In genomic region chr14:35825968-35826217, GRCh38 we compare ENCODE assay signal across 8 cellular contexts. TPM values are rescaled to one million over a fixed set of nuclear protein-coding genes. Genes with fewer than 3 reads are reported as not detected.
DNase-seq lines count a peak whose midpoint lies in the region; ATAC-seq, FAIRE-seq and TF ChIP-seq lines count a peak whose summit lies in the region.

No MANE protein-coding gene starts in this region.

- H3K4me1 ChIP-seq in thoracic aorta (ENCODE audit: control insufficient read depth in 1 of 2, low read depth in 2 of 2): peaks cover 0 to 11% of the 10 kb centered on the region in 2 donors

- peaks cover 5% of the 10 kb centered on the region for H3K36me3 Mint-ChIP-seq in activated CD8-positive, alpha-beta memory T cell treated with anti-CD3 and anti-CD28 coated beads, Interleukin-2, amount 10 ng/mL, durations not matched to agents 7 days and 5 days
- no peaks in the 10 kb centered on the region for H3K36me3 Mint-ChIP-seq in activated naive CD8-positive, alpha-beta T cell treated with anti-CD3 and anti-CD28 coated beads, Interleukin-2, amount 50 U/mL, for 24 hours (ENCODE audit: low read depth)

- TF ChIP-seq CTCF in kidney epithelial cell (IDR thresholded peaks at IDR 0.05; ENCODE audit: insufficient read depth, low read length, poor library complexity, severe bottlenecking) (no peak), thoracic aorta (IDR thresholded peaks at IDR 0.05) (no peak)

- no peak for FAIRE-seq in RCC 7860 (lab: Jason Lieb, UNC)

- H3K27ac Mint-ChIP-seq in activated CD8-positive, alpha-beta memory T cell treated with anti-CD3 and anti-CD28 coated beads, Interleukin-2, amount 10 ng/mL, durations not matched to agents 7 days and 5 days: peak overlapping the region; percentile 82
- peak overlapping the region; percentile 68 for H3K27ac Mint-ChIP-seq in activated naive CD8-positive, alpha-beta T cell treated with anti-CD3 and anti-CD28 coated beads, Interleukin-2, amount 50 U/mL, for 24 hours

- H3K4me1 Mint-ChIP-seq in activated CD8-positive, alpha-beta memory T cell treated with anti-CD3 and anti-CD28 coated beads, Interleukin-2, amount 10 ng/mL, durations not matched to agents 7 days and 5 days: peaks cover 29% of the 10 kb centered on the region
- peaks cover 21% of the 10 kb centered on the region for H3K4me1 Mint-ChIP-seq in activated naive CD8-positive, alpha-beta T cell treated with anti-CD3 and anti-CD28 coated beads, Interleukin-2, amount 50 U/mL, for 24 hours

- peak overlapping the region; percentile 34 to 100 for H3K27ac ChIP-seq in thoracic aorta

- H3K4me3 ChIP-seq in kidney epithelial cell (ENCODE audit: low read depth, low read length) (peak overlapping the region; percentile 52), thoracic aorta (peak overlapping the region; percentile 100)

- no peaks in the 10 kb centered on the region for H3K27me3 Mint-ChIP-seq in activated CD8-positive, alpha-beta memory T cell treated with anti-CD3 and anti-CD28 coated beads, Interleukin-2, amount 10 ng/mL, durations not matched to agents 7 days and 5 days
- no peaks in the 10 kb centered on the region for H3K27me3 Mint-ChIP-seq in activated naive CD8-positive, alpha-beta T cell treated with anti-CD3 and anti-CD28 coated beads, Interleukin-2, amount 50 U/mL, for 24 hours

- H3K9me3 ChIP-seq in thoracic aorta: no peaks in the 10 kb centered on the region

- ATAC-seq in activated CD8-positive, alpha-beta memory T cell treated with anti-CD3 and anti-CD28 coated beads, Interleukin-2, amount 10 ng/mL, durations not matched to agents 7 days and 5 days: no peak
- no peak for ATAC-seq in activated naive CD8-positive, alpha-beta T cell treated with anti-CD3 and anti-CD28 coated beads, Interleukin-2, amount 50 U/mL, for 24 hours
- ATAC-seq in thoracic aorta (ENCODE audit: insufficient number of reproducible peaks, low FRiP score, low read depth): no peak

- H3K9me3 Mint-ChIP-seq in activated CD8-positive, alpha-beta memory T cell treated with anti-CD3 and anti-CD28 coated beads, Interleukin-2, amount 10 ng/mL, durations not matched to agents 7 days and 5 days (ENCODE audit: low read depth): no peaks in the 10 kb centered on the region
- no peaks in the 10 kb centered on the region for H3K9me3 Mint-ChIP-seq in activated naive CD8-positive, alpha-beta T cell treated with anti-CD3 and anti-CD28 coated beads, Interleukin-2, amount 50 U/mL, for 24 hours

- no peak for DNase-seq in activated CD8-positive, alpha-beta memory T cell treated with anti-CD3 and anti-CD28 coated beads, Interleukin-2, amount 10 ng/mL, durations not matched to agents 7 days and 5 days
- DNase-seq in activated CD8-positive, alpha-beta memory T cell treated with anti-CD3 and anti-CD28 coated beads for 24 hours: no peak
- no peak for DNase-seq in activated naive CD8-positive, alpha-beta T cell treated with anti-CD3 and anti-CD28 coated beads, Interleukin-2, amount 50 U/mL, for 24 hours
- no peak for DNase-seq in kidney epithelial cell (ENCODE audit: low read depth)
- no peak for DNase-seq in thoracic aorta (ENCODE audit: low spot score)
- DNase-seq in hippocampal formation (lab: John Stamatoyannopoulos, UW): no peak
- no peak for DNase-seq in RCC 7860 (ENCODE audit: low spot score)
- DNase-seq in NCI-H1694 treated with DMSO at 0.1 percent for 48 hours (lab: John Stamatoyannopoulos, UW): no peak

- no peaks in the 10 kb centered on the region for H3K36me3 ChIP-seq in kidney epithelial cell (ENCODE audit: control insufficient read depth, insufficient read depth, low read length)
- no peaks in the 10 kb centered on the region for H3K36me3 ChIP-seq in thoracic aorta

- CTCF ChIA-PET in activated CD8-positive, alpha-beta memory T cell treated with anti-CD3 and anti-CD28 coated beads, Interleukin-2, amount 10 ng/mL, durations not matched to agents 7 days and 5 days (lab: Charles Lee): interaction anchor here (0.9 to 2.5 kb wide), 5 partner anchors 9 to 117 kb away, joined by 3 to 29 read pairs (median 3); no protein-coding TSS in a partner anchor

- H3K27me3 ChIP-seq in kidney epithelial cell (ENCODE audit: control insufficient read depth, insufficient read depth, low read length) (no peaks in the 10 kb centered on the region), thoracic aorta (replicated peaks; ENCODE audit: insufficient read depth) (no peaks in the 10 kb centered on the region)

- peak overlapping the region; percentile 83 for H3K4me3 Mint-ChIP-seq in activated CD8-positive, alpha-beta memory T cell treated with anti-CD3 and anti-CD28 coated beads, Interleukin-2, amount 10 ng/mL, durations not matched to agents 7 days and 5 days
- H3K4me3 Mint-ChIP-seq in activated naive CD8-positive, alpha-beta T cell treated with anti-CD3 and anti-CD28 coated beads, Interleukin-2, amount 50 U/mL, for 24 hours: peak overlapping the region; percentile 86

RNA-seq across cellular contexts. Expression of gene BRMS1L, which starts 0.2 kb away (rescaled TPM):
- total RNA-seq in activated CD8-positive, alpha-beta memory T cell treated with anti-CD3 and anti-CD28 coated beads, Interleukin-2, amount 10 ng/mL, durations not matched to agents 7 days and 5 days: 1 to 10 TPM; 4.0 to 5.3 TPM
- total RNA-seq in kidney epithelial cell (5.6 and 6.4 TPM in 2 replicates), thoracic aorta (10 to 100 TPM in 1 of 2 donors, 1 to 10 TPM in 1; 5.0 to 12.8 TPM)

RNA-seq across cellular contexts. Expression of gene RALGAPA1, which starts 16.8 kb away (rescaled TPM):
- 10 to 100 TPM; 29.3 to 34.8 TPM for total RNA-seq in activated CD8-positive, alpha-beta memory T cell treated with anti-CD3 and anti-CD28 coated beads, Interleukin-2, amount 10 ng/mL, durations not matched to agents 7 days and 5 days
- total RNA-seq in kidney epithelial cell (31.1 and 44.4 TPM in 2 replicates), thoracic aorta (10 to 100 TPM; 73.2 to 88.0 TPM)
